Comparison of ENCODE assay signal across 26 cellular contexts in genomic region chr15:31585231-31585630, GRCh38.
"Had no signal": no experiment of that assay in that cellular context is flagged by ENCODE, and none has a peak within 500 bp of the region (broad histone marks: within the 10 kb centered on the region; RNA-seq: fewer than 3 reads in every experiment).

No MANE protein-coding gene starts in this region.

- H3K4me3 Mint-ChIP-seq: mesothelial cell of epicardium; naive thymus-derived CD8-positive, alpha-beta T cell; nephron; neural crest cell; stimulated activated memory B cell treated with anti-CD40 and anti-IgM and Interleukin-4, amounts not matched to agents 10 μg/mL and 1 μg/mL and 100 μg/mL, for 72 hours; stimulated activated naive CD8-positive, alpha-beta T cell treated with anti-CD3 and anti-CD28 coated beads, Interleukin-15, amount 100 ng/mL, for 72 hours had no signal

- ATAC-seq: naive thymus-derived CD8-positive, alpha-beta T cell; right lobe of liver; stimulated activated memory B cell treated with anti-CD40 and anti-IgM and Interleukin-4, amounts not matched to agents 10 μg/mL and 1 μg/mL and 100 μg/mL, for 72 hours; stimulated activated naive CD8-positive, alpha-beta T cell treated with anti-CD3 and anti-CD28 coated beads, Interleukin-15, amount 100 ng/mL, for 72 hours had no signal

- H3K27me3 ChIP-seq: neutrophil, ovary, right atrium auricular region, right lobe of liver, tibial nerve, upper lobe of left lung, vagina had no signal

- H3K4me1 ChIP-seq: left ventricle myocardium inferior, right atrium auricular region, right lobe of liver, tibial nerve, upper lobe of left lung, vagina had no signal

- H3K9me3 ChIP-seq: neutrophil, ovary, right lobe of liver, vagina had no signal

- H3K27ac ChIP-seq: left ventricle myocardium inferior, neutrophil, ovary, right atrium auricular region, right lobe of liver, tibial nerve, upper lobe of left lung, vagina had no signal

- H3K4me1 Mint-ChIP-seq: mesothelial cell of epicardium; nephron; neural crest cell; stimulated activated memory B cell treated with anti-CD40 and anti-IgM and Interleukin-4, amounts not matched to agents 10 μg/mL and 1 μg/mL and 100 μg/mL, for 72 hours had no signal

- H3K36me3 ChIP-seq: left ventricle myocardium inferior, neutrophil, ovary, right atrium auricular region, right lobe of liver, tibial nerve, upper lobe of left lung, vagina had no signal

- H3K36me3 Mint-ChIP-seq: mesothelial cell of epicardium; stimulated activated memory B cell treated with anti-CD40 and anti-IgM and Interleukin-4, amounts not matched to agents 10 μg/mL and 1 μg/mL and 100 μg/mL, for 72 hours had no signal

- DNase-seq: hippocampal formation; kidney; left ventricle myocardium inferior; mesendoderm; naive thymus-derived CD8-positive, alpha-beta T cell; ovary; right lobe of liver; stimulated activated CD4-positive, alpha-beta T cell treated with anti-CD3 and anti-CD28 coated beads, Interleukin-1b, Interleukin-23, amount 100 ng/mL, for 48 hours; stimulated activated CD4-positive, alpha-beta T cell treated with anti-CD3 and anti-CD28 coated beads, Interleukin-2, amount 100 ng/mL, for 48 hours; stimulated activated CD4-positive, alpha-beta T cell treated with anti-CD3 and anti-CD28 coated beads, Interleukin-4, amount 100 ng/mL, for 4 hours; stimulated activated CD8-positive, alpha-beta memory T cell treated with anti-CD3 and anti-CD28 coated beads, Interleukin-4, amount 100 ng/mL, for 48 hours; stimulated activated naive CD4-positive, alpha-beta T cell treated with Interleukin-2 at 50 U/mL for 16 hours; stimulated activated naive CD8-positive, alpha-beta T cell treated with anti-CD3 and anti-CD28 coated beads, Interleukin-15, amount 100 ng/mL, for 72 hours; substantia nigra; upper lobe of left lung had no signal

- H3K27me3 Mint-ChIP-seq: progenitor cell of endocrine pancreas had no signal

- H3K27ac Mint-ChIP-seq: mesothelial cell of epicardium; naive thymus-derived CD8-positive, alpha-beta T cell; nephron; progenitor cell of endocrine pancreas; stimulated activated memory B cell treated with anti-CD40 and anti-IgM and Interleukin-4, amounts not matched to agents 10 μg/mL and 1 μg/mL and 100 μg/mL, for 72 hours; stimulated activated naive CD8-positive, alpha-beta T cell treated with anti-CD3 and anti-CD28 coated beads, Interleukin-15, amount 100 ng/mL, for 72 hours had no signal

- H3K4me3 ChIP-seq: left ventricle myocardium inferior, lung, ovary, right atrium auricular region, right lobe of liver, smooth muscle cell, tibial nerve, upper lobe of left lung, vagina had no signal
